24 cellular contexts compared by ENCODE assay signal in the genomic region with DNA sequence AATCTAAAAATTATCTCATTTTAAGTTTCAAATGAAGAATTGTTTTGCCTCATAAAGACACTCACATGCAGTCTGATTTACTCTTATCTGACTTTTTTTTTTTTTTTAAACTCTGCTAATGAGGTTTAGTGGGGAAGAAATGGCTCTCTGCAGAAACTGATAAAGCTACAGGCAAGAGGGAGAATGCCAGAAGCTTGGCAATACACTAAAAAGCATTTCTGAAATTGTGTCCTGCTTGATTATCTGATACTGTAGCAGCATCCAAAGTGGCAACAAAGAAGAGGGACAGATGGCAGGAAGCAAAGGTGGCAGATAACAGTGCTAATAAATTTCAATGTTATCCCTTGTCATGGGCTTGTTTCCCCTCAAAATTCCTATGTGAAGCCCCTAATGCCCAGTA.
DNase-seq lines count a peak whose midpoint lies in the region; ATAC-seq and TF ChIP-seq lines count a peak whose summit lies in the region.
"Had no signal": no experiment of that assay in that cellular context is flagged by ENCODE, and none has a peak within 500 bp of the region (broad histone marks: within the 10 kb centered on the region; RNA-seq: fewer than 3 reads in every experiment).

No MANE protein-coding gene starts in this region.

- H3K4me1 ChIP-seq in mesendoderm (ENCODE audit: control insufficient read depth, low read depth, low read length) (no peaks in the 10 kb centered on the region), Caco-2 (no peaks in the 10 kb centered on the region)
- H3K4me1 ChIP-seq: BLaER1 treated with 17β-estradiol and CSF1 and Interleukin-3, amounts not matched to agents 10 nM and 100 nM had no signal

- no peak overlapping the region for H3K9ac ChIP-seq in mesendoderm (ENCODE audit: low read length)
- H3K9ac ChIP-seq: BLaER1 treated with 17β-estradiol and CSF1 and Interleukin-3, amounts not matched to agents 10 nM and 100 nM had no signal

- DNase-seq in CMK (ENCODE audit: low read depth) (peak; percentile 26), NCI-H2171 (lab: John Stamatoyannopoulos, UW) (peak; percentile 12), mesendoderm (peak; percentile 41), NCI-H128 (lab: John Stamatoyannopoulos, UW; ENCODE audit: unreplicated experiment) (no peak), Caco-2 (no peak)
- no peak for DNase-seq in activated T-cell treated with anti-CD3 and anti-CD28 coated beads, Interleukin-2, amount 50 U/mL, for 24 hours
- DNase-seq: CD4-positive, alpha-beta T cell; DMS 273 treated with DMSO at 0.1 percent for 48 hours; DMS79; EL; GF-D8; HCEC 1CT; KBM-7; MV-4-11; NCI-H1694 treated with DMSO at 0.1 percent for 48 hours; NCI-H2081; NCI-H446; NCI-H526; SHP77 had no signal

- H3K36me3 ChIP-seq in mesendoderm (ENCODE audit: control insufficient read depth, insufficient read depth, low read length) (no peaks in the 10 kb centered on the region), Caco-2 (ENCODE audit: control insufficient read depth, insufficient read depth, low read length) (no peaks in the 10 kb centered on the region)
- H3K36me3 ChIP-seq: BLaER1 treated with 17β-estradiol and CSF1 and Interleukin-3, amounts not matched to agents 10 nM and 100 nM had no signal

- no peak for TF ChIP-seq CTCF in Caco-2 (IDR thresholded peaks at IDR 0.05; ENCODE audit: insufficient read depth in 1 of 2, low read depth in 1 of 2, low read length in 1 of 2, severe bottlenecking in 1 of 2, unreplicated experiment in 1 of 2)

- intact Hi-C loops in Caco-2 (cut with micrococcal nuclease; ENCODE audit: unreplicated experiment): no loop called here

- H3K9me3 Mint-ChIP-seq in activated T-cell treated with anti-CD3 and anti-CD28 coated beads, Interleukin-2, amount 50 U/mL, for 24 hours: peaks cover 2% of the 10 kb centered on the region
- no peaks in the 10 kb centered on the region for H3K9me3 Mint-ChIP-seq in Caco-2 (ENCODE audit: unreplicated experiment)

- no peaks in the 10 kb centered on the region for H3K27me3 Mint-ChIP-seq in activated T-cell treated with anti-CD3 and anti-CD28 coated beads, Interleukin-2, amount 50 U/mL, for 24 hours
- no peaks in the 10 kb centered on the region for H3K27me3 Mint-ChIP-seq in Caco-2 (ENCODE audit: insufficient read depth, unreplicated experiment)
- H3K27me3 Mint-ChIP-seq: CD4-positive, alpha-beta T cell had no signal

- H3K4me3 ChIP-seq in mesendoderm (ENCODE audit: low read length) (no peak overlapping the region), Caco-2 (ENCODE audit: low read depth, low read length) (no peak overlapping the region)
- H3K4me3 ChIP-seq: BLaER1 treated with 17β-estradiol and CSF1 and Interleukin-3, amounts not matched to agents 10 nM and 100 nM; SK-N-MC had no signal

- no peak overlapping the region for H3K23ac ChIP-seq in mesendoderm (ENCODE audit: low read length)

- no peaks in the 10 kb centered on the region for H3K4me1 Mint-ChIP-seq in activated T-cell treated with anti-CD3 and anti-CD28 coated beads, Interleukin-2, amount 50 U/mL, for 24 hours (ENCODE audit: low read depth)
- no peaks in the 10 kb centered on the region for H3K4me1 Mint-ChIP-seq in Caco-2 (ENCODE audit: low read depth, unreplicated experiment)

- H2BK120ac ChIP-seq in mesendoderm (ENCODE audit: low read depth, low read length): no peak overlapping the region

- H3K27me3 ChIP-seq in mesendoderm (ENCODE audit: insufficient read depth, low read length, poor library complexity) (no peaks in the 10 kb centered on the region), Caco-2 (replicated peaks; ENCODE audit: control insufficient read depth, insufficient read depth, low read length) (no peaks in the 10 kb centered on the region)
- H3K27me3 ChIP-seq: BLaER1 treated with 17β-estradiol and CSF1 and Interleukin-3, amounts not matched to agents 10 nM and 100 nM had no signal

- ATAC-seq in SK-N-SH treated with all-trans-retinoic acid at 6 μM for 48 hours: no peak
- ATAC-seq: Panc1 had no signal

- 0 out of 2 replicates have a peak, but pooled peaks cover 3% of the 10 kb centered on the region for H3K9me3 ChIP-seq in Caco-2

- no peak overlapping the region for H2BK5ac ChIP-seq in mesendoderm (ENCODE audit: low read length)

- no peaks in the 10 kb centered on the region for H3K36me3 Mint-ChIP-seq in activated T-cell treated with anti-CD3 and anti-CD28 coated beads, Interleukin-2, amount 50 U/mL, for 24 hours (ENCODE audit: low read depth)
- H3K36me3 Mint-ChIP-seq in Caco-2 (ENCODE audit: insufficient read depth, unreplicated experiment): no peaks in the 10 kb centered on the region

- POLR2A ChIA-PET in Caco-2 (lab: Charles Lee): no interaction called here

- no peak overlapping the region for H3K56ac ChIP-seq in mesendoderm (ENCODE audit: low read length)

- H4K8ac ChIP-seq in mesendoderm (ENCODE audit: low read depth, low read length): no peak overlapping the region

- BruUV-seq in Caco-2 (replicated peaks; lab: Mats Ljungman, UMichigan): no TSS peak

- no peak overlapping the region for H3K18ac ChIP-seq in mesendoderm (ENCODE audit: low read length)

- H3K27ac Mint-ChIP-seq in activated T-cell treated with anti-CD3 and anti-CD28 coated beads, Interleukin-2, amount 50 U/mL, for 24 hours: no peak overlapping the region
- H3K27ac Mint-ChIP-seq in Caco-2 (ENCODE audit: unreplicated experiment): no peak overlapping the region
- H3K27ac Mint-ChIP-seq: CD4-positive, alpha-beta T cell had no signal

- no peak overlapping the region for H2BK15ac ChIP-seq in mesendoderm (replicated peaks; ENCODE audit: low read depth)

- no peak overlapping the region for H2AK5ac ChIP-seq in mesendoderm (ENCODE audit: low read length)

- H3K4me2 ChIP-seq in mesendoderm (ENCODE audit: low read length): no peak overlapping the region
- H3K4me2 ChIP-seq: BLaER1 treated with 17β-estradiol and CSF1 and Interleukin-3, amounts not matched to agents 10 nM and 100 nM had no signal

- no peaks in the 10 kb centered on the region for H3K79me1 ChIP-seq in mesendoderm (ENCODE audit: low read length)

- no peak overlapping the region for H3K4me3 Mint-ChIP-seq in activated T-cell treated with anti-CD3 and anti-CD28 coated beads, Interleukin-2, amount 50 U/mL, for 24 hours
- H3K4me3 Mint-ChIP-seq in Caco-2 (ENCODE audit: unreplicated experiment): no peak overlapping the region
- H3K4me3 Mint-ChIP-seq: CD4-positive, alpha-beta T cell had no signal

- no peaks in the 10 kb centered on the region for H3K79me2 ChIP-seq in mesendoderm (ENCODE audit: control insufficient read depth, insufficient read depth, low read length)

- no peak overlapping the region for H4K5ac ChIP-seq in mesendoderm (ENCODE audit: low read length)

- CTCF ChIA-PET in Caco-2 (lab: Charles Lee): no interaction called here

- no peak overlapping the region for H3K27ac ChIP-seq in mesendoderm (ENCODE audit: low read depth, low read length)
- H3K27ac ChIP-seq: BLaER1 treated with 17β-estradiol and CSF1 and Interleukin-3, amounts not matched to agents 10 nM and 100 nM; RWPE1; SK-N-MC had no signal

- H3K4ac ChIP-seq in mesendoderm (ENCODE audit: low read depth, low read length): no peak overlapping the region

TF ChIP-seq in SK-N-SH treated with all-trans-retinoic acid at 6 μM for 48 hours, 23 proteins besides CTCF, POLR2A, EP300 and RAD21:
- TF ChIP-seq BACH2 (CRISPR knock-in tag; IDR thresholded peaks at IDR 0.05; ENCODE audit: borderline replicate concordance): no peak
- no peak for TF ChIP-seq CSDC2 (CRISPR knock-in tag; IDR thresholded peaks at IDR 0.05)
- TF ChIP-seq ZFP30 (CRISPR knock-in tag; IDR thresholded peaks at IDR 0.05): no peak
- no peak for TF ChIP-seq OSR1 (CRISPR knock-in tag; IDR thresholded peaks at IDR 0.05)
- peak; percentile 92; the same call in 1 of the 2 replicates for TF ChIP-seq TSHZ2 (CRISPR knock-in tag; IDR thresholded peaks at IDR 0.05)
- TF ChIP-seq PPARA (CRISPR knock-in tag; IDR thresholded peaks at IDR 0.05; ENCODE audit: borderline replicate concordance): no peak
- TF ChIP-seq ISL1 (CRISPR knock-in tag; IDR thresholded peaks at IDR 0.05): peak; percentile 51
- peak; percentile 80 for TF ChIP-seq TCF4 (CRISPR knock-in tag; IDR thresholded peaks at IDR 0.05; ENCODE audit: borderline replicate concordance)

Comparison
In these comparisons a context has a peak if more than half of its experiments do, and no peak if none do; other contexts are left out.
1. DNase-seq: peak in CMK (single experiment), NCI-H2171 (single experiment) and mesendoderm (single experiment); none in activated T-cell treated with anti-CD3 and anti-CD28 coated beads, Interleukin-2, amount 50 U/mL, for 24 hours (single experiment), NCI-H128 (single experiment) and Caco-2 (0 of 2).